Comparison of ENCODE assay signal across 8 cellular contexts in the genomic region with DNA sequence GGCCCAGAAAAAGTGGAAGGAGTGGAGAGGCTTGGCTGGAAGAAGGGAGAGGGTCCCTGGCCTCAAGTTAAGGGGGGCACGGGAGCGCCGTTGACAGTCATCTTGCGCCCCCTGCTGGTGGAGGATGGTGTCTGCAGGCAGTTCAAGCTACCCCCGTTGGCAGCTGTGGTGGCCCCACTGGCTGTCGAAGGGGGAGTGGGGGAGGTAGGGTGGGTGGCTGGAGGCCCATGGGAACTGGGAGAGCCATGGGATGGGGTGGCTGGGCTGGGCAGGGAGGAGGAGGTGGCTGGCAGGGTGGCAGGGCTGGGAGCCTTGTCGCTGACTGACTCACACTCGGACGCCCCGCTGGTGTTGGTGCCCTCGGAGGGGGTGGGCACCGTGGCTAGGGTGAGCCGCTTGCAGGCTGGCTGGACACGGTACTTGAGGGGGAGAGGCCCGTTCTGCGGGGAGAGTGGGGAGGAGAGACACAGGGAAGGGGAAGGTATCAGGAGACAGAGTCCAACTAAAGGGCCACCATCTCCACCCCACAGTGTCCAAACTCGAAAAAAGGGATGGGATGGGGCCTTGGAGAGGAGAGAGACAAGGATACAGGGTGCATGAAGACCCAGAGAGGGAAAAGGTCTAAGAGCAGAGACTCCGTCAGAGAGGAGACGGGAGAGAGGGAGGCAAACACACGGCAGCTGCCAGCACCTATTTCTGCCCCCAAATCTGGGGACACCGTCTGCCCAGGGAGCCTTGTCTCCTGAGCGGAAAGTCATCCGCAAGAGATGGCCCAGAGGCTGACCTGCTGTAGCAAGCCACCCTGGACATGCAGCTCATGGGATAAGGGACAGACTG. TPM values are rescaled to one million over a fixed set of nuclear protein-coding genes. Genes with fewer than 3 reads are reported as not detected.
DNase-seq lines count a peak whose midpoint lies in the region; ATAC-seq and TF ChIP-seq lines count a peak whose summit lies in the region.

No MANE protein-coding gene starts in this region.

- DNase-seq in DMS114 treated with DMSO at 0.1 percent for 48 hours (lab: John Stamatoyannopoulos, UW; ENCODE audit: unreplicated experiment) (peak; percentile 37), cerebellum (ENCODE audit: low spot score) (peak; percentile 66), lung microvascular endothelial cell (ENCODE audit: low read depth in 2 of 2) (peak; percentile 28 to 57)
- peak; percentile 75 to 80 for DNase-seq in activated CD4-positive, alpha-beta T cell treated with anti-CD3 and anti-CD28 coated beads for 4 hours
- peak; percentile 59 to 66 for DNase-seq in stimulated activated CD8-positive, alpha-beta memory T cell treated with anti-CD3 and anti-CD28 coated beads, Interleukin-4, amount 100 ng/mL, for 1 hour (ENCODE audit: low read depth in 2 of 2, low spot score in 1 of 2)

- no peaks in the 10 kb centered on the region for H3K27me3 ChIP-seq in Loucy (ENCODE audit: insufficient read depth, low read length, poor library complexity, severe bottlenecking)

- H3K79me2 ChIP-seq in Loucy (ENCODE audit: insufficient read depth, low read length), result peaks cover 8% of the 10 kb centered on the region; the same call in 1 of the 2 replicates

- peak; percentile 89 for TF ChIP-seq CTCF in Loucy (conservative IDR thresholded peaks at IDR 0.05; ENCODE audit: low read length)

- H3K9me2 ChIP-seq in Loucy (replicated peaks; ENCODE audit: low read depth, low read length), result no peaks in the 10 kb centered on the region

- H3K9ac ChIP-seq in Loucy (ENCODE audit: low read depth, low read length, poor library complexity, severe bottlenecking), result no peak overlapping the region

- peaks cover 14% of the 10 kb centered on the region for H3K4me1 ChIP-seq in Loucy (ENCODE audit: insufficient read depth, low read length, poor library complexity, severe bottlenecking)

- ATAC-seq in GM21381 (IDR thresholded peaks at IDR 0.05; ENCODE audit: unreplicated experiment) (no peak), GM21576 (IDR thresholded peaks at IDR 0.05; ENCODE audit: unreplicated experiment) (no peak)

- H3F3A ChIP-seq in Loucy (ENCODE audit: low read depth), result no peaks in the 10 kb centered on the region; the same call in 1 of the 2 replicates

- no peak overlapping the region for H2AFZ ChIP-seq in Loucy (ENCODE audit: low read length)

- peaks cover 10% of the 10 kb centered on the region; the same call in 1 of the 2 replicates for H3K36me3 ChIP-seq in Loucy (ENCODE audit: insufficient read depth, low read length)

- no peak overlapping the region for H3K4me3 ChIP-seq in Loucy (ENCODE audit: low read length, poor library complexity, severe bottlenecking)

- no peaks in the 10 kb centered on the region for H3K9me3 ChIP-seq in Loucy (ENCODE audit: insufficient read depth, low read depth, low read length)

- no peak overlapping the region for H3K4me2 ChIP-seq in Loucy (ENCODE audit: low read depth, low read length, poor library complexity, severe bottlenecking)

- peaks cover 2% of the 10 kb centered on the region for H4K20me1 ChIP-seq in Loucy (ENCODE audit: insufficient read depth, low read length, poor library complexity, severe bottlenecking)

RNA-seq across cellular contexts. Expression of a gene that starts 5.2 kb away (rescaled TPM):
- total RNA-seq in cerebellum, result 0.91 TPM
- 3.5 and 3.6 TPM in 2 replicates for total RNA-seq in lung microvascular endothelial cell

RNA-seq across cellular contexts. Expression of a gene that starts 12.8 kb away (rescaled TPM):
- total RNA-seq in cerebellum, result 6.4 TPM
- 3.7 and 3.8 TPM in 2 replicates for total RNA-seq in lung microvascular endothelial cell

RNA-seq across cellular contexts. Expression of a gene that starts 17.2 kb away (rescaled TPM):
- 73.9 TPM for total RNA-seq in cerebellum
- total RNA-seq in lung microvascular endothelial cell, result 354 and 411 TPM in 2 replicates

RNA-seq across cellular contexts. Expression of a gene that starts 30.3 kb away (rescaled TPM):
- total RNA-seq in cerebellum, result 44.0 TPM
- total RNA-seq in lung microvascular endothelial cell, result 12.0 and 17.3 TPM in 2 replicates
